1 cellular context compared by ENCODE assay signal in the genomic region with DNA sequence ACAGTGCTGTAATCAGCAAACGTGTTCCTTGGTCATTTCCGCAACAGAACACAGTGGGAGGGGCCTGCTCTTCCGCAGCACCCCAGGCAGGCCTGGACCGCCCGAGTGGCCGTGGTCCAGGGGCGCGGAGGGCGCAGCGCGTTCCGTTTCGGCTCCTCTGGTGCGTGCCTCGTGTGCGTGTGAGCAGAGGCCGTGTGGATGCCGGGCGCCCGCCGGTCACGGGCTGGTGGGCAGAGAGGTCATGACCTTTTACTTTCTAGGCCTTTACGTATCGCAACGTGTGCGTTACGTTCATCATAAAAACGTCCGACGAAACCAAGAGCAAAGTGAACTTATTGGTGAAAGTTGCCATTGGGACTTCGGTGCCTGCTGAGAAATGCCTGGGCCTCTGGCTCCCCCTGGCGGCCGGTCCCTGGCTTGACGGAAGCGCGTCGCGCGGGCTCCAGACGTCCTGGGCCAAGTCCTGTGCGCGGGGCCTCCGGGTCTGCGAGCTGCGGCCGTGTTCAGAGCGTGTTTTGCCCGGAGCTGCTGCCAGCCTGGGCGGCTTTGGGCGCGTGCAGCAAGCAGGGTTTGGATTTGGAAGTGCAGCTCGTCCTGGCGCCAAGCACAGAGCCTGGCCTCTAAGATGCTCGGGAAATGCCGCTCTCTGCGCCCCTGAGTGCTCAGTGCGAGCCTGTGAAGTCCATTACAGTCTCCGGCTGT.
A peak's percentile ranks its signal among the peaks of the same experiment; 100 is the strongest.
TF ChIP-seq lines count a peak whose summit lies in the region.

No MANE protein-coding gene starts in this region.

TF ChIP-seq in HepG2, 621 proteins besides CTCF, POLR2A, EP300 and RAD21 (continued from another document and continues in another):
- TF ChIP-seq, protein P1, sequence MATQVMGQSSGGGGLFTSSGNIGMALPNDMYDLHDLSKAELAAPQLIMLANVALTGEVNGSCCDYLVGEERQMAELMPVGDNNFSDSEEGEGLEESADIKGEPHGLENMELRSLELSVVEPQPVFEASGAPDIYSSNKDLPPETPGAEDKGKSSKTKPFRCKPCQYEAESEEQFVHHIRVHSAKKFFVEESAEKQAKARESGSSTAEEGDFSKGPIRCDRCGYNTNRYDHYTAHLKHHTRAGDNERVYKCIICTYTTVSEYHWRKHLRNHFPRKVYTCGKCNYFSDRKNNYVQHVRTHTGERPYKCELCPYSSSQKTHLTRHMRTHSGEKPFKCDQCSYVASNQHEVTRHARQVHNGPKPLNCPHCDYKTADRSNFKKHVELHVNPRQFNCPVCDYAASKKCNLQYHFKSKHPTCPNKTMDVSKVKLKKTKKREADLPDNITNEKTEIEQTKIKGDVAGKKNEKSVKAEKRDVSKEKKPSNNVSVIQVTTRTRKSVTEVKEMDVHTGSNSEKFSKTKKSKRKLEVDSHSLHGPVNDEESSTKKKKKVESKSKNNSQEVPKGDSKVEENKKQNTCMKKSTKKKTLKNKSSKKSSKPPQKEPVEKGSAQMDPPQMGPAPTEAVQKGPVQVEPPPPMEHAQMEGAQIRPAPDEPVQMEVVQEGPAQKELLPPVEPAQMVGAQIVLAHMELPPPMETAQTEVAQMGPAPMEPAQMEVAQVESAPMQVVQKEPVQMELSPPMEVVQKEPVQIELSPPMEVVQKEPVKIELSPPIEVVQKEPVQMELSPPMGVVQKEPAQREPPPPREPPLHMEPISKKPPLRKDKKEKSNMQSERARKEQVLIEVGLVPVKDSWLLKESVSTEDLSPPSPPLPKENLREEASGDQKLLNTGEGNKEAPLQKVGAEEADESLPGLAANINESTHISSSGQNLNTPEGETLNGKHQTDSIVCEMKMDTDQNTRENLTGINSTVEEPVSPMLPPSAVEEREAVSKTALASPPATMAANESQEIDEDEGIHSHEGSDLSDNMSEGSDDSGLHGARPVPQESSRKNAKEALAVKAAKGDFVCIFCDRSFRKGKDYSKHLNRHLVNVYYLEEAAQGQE (IDR thresholded peaks at IDR 0.05; ENCODE audit: borderline replicate concordance in 1 of 2, low read depth in 1 of 2, low read length in 2 of 2) = no peak
- no peak for TF ChIP-seq U2AF1 (optimal IDR thresholded peaks at IDR 0.05; ENCODE audit: low read depth, low read length)
- no peak for TF ChIP-seq ZSCAN31 (CRISPR knock-in tag; IDR thresholded peaks at IDR 0.05; ENCODE audit: low read depth)
- no peak for TF ChIP-seq ZNF17 (CRISPR knock-in tag; IDR thresholded peaks at IDR 0.05)
- TF ChIP-seq, protein P2, sequence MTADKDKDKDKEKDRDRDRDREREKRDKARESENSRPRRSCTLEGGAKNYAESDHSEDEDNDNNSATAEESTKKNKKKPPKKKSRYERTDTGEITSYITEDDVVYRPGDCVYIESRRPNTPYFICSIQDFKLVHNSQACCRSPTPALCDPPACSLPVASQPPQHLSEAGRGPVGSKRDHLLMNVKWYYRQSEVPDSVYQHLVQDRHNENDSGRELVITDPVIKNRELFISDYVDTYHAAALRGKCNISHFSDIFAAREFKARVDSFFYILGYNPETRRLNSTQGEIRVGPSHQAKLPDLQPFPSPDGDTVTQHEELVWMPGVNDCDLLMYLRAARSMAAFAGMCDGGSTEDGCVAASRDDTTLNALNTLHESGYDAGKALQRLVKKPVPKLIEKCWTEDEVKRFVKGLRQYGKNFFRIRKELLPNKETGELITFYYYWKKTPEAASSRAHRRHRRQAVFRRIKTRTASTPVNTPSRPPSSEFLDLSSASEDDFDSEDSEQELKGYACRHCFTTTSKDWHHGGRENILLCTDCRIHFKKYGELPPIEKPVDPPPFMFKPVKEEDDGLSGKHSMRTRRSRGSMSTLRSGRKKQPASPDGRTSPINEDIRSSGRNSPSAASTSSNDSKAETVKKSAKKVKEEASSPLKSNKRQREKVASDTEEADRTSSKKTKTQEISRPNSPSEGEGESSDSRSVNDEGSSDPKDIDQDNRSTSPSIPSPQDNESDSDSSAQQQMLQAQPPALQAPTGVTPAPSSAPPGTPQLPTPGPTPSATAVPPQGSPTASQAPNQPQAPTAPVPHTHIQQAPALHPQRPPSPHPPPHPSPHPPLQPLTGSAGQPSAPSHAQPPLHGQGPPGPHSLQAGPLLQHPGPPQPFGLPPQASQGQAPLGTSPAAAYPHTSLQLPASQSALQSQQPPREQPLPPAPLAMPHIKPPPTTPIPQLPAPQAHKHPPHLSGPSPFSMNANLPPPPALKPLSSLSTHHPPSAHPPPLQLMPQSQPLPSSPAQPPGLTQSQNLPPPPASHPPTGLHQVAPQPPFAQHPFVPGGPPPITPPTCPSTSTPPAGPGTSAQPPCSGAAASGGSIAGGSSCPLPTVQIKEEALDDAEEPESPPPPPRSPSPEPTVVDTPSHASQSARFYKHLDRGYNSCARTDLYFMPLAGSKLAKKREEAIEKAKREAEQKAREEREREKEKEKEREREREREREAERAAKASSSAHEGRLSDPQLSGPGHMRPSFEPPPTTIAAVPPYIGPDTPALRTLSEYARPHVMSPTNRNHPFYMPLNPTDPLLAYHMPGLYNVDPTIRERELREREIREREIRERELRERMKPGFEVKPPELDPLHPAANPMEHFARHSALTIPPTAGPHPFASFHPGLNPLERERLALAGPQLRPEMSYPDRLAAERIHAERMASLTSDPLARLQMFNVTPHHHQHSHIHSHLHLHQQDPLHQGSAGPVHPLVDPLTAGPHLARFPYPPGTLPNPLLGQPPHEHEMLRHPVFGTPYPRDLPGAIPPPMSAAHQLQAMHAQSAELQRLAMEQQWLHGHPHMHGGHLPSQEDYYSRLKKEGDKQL (CRISPR knock-in tag; IDR thresholded peaks at IDR 0.05; ENCODE audit: low read depth) = no peak
- TF ChIP-seq, protein P3, sequence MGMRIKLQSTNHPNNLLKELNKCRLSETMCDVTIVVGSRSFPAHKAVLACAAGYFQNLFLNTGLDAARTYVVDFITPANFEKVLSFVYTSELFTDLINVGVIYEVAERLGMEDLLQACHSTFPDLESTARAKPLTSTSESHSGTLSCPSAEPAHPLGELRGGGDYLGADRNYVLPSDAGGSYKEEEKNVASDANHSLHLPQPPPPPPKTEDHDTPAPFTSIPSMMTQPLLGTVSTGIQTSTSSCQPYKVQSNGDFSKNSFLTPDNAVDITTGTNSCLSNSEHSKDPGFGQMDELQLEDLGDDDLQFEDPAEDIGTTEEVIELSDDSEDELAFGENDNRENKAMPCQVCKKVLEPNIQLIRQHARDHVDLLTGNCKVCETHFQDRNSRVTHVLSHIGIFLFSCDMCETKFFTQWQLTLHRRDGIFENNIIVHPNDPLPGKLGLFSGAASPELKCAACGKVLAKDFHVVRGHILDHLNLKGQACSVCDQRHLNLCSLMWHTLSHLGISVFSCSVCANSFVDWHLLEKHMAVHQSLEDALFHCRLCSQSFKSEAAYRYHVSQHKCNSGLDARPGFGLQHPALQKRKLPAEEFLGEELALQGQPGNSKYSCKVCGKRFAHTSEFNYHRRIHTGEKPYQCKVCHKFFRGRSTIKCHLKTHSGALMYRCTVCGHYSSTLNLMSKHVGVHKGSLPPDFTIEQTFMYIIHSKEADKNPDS (CRISPR knock-in tag; IDR thresholded peaks at IDR 0.05) = no peak
- TF ChIP-seq IRF2 (CRISPR knock-in tag; IDR thresholded peaks at IDR 0.05) = no peak
- TF ChIP-seq, protein P4, sequence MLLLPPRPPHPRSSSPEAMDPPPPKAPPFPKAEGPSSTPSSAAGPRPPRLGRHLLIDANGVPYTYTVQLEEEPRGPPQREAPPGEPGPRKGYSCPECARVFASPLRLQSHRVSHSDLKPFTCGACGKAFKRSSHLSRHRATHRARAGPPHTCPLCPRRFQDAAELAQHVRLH (CRISPR knock-in tag; IDR thresholded peaks at IDR 0.05; ENCODE audit: borderline replicate concordance, low read depth) = no peak
- TF ChIP-seq, protein P5, sequence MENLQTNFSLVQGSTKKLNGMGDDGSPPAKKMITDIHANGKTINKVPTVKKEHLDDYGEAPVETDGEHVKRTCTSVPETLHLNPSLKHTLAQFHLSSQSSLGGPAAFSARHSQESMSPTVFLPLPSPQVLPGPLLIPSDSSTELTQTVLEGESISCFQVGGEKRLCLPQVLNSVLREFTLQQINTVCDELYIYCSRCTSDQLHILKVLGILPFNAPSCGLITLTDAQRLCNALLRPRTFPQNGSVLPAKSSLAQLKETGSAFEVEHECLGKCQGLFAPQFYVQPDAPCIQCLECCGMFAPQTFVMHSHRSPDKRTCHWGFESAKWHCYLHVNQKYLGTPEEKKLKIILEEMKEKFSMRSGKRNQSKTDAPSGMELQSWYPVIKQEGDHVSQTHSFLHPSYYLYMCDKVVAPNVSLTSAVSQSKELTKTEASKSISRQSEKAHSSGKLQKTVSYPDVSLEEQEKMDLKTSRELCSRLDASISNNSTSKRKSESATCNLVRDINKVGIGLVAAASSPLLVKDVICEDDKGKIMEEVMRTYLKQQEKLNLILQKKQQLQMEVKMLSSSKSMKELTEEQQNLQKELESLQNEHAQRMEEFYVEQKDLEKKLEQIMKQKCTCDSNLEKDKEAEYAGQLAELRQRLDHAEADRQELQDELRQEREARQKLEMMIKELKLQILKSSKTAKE (CRISPR knock-in tag; IDR thresholded peaks at IDR 0.05; ENCODE audit: borderline replicate concordance) = no peak
- TF ChIP-seq, protein P6, sequence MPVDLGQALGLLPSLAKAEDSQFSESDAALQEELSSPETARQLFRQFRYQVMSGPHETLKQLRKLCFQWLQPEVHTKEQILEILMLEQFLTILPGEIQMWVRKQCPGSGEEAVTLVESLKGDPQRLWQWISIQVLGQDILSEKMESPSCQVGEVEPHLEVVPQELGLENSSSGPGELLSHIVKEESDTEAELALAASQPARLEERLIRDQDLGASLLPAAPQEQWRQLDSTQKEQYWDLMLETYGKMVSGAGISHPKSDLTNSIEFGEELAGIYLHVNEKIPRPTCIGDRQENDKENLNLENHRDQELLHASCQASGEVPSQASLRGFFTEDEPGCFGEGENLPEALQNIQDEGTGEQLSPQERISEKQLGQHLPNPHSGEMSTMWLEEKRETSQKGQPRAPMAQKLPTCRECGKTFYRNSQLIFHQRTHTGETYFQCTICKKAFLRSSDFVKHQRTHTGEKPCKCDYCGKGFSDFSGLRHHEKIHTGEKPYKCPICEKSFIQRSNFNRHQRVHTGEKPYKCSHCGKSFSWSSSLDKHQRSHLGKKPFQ (CRISPR knock-in tag; IDR thresholded peaks at IDR 0.05; ENCODE audit: insufficient replicate concordance) = no peak
- peak; percentile 81 for TF ChIP-seq MTA1 (CRISPR knock-in tag; IDR thresholded peaks at IDR 0.05; ENCODE audit: borderline replicate concordance)
- TF ChIP-seq ZC3H4 (CRISPR knock-in tag; IDR thresholded peaks at IDR 0.05; ENCODE audit: borderline replicate concordance) = no peak
- no peak for TF ChIP-seq NFYC (CRISPR knock-in tag; IDR thresholded peaks at IDR 0.05)
- no peak for TF ChIP-seq MYNN (CRISPR knock-in tag; IDR thresholded peaks at IDR 0.05; ENCODE audit: low read depth)
- TF ChIP-seq, protein P7, sequence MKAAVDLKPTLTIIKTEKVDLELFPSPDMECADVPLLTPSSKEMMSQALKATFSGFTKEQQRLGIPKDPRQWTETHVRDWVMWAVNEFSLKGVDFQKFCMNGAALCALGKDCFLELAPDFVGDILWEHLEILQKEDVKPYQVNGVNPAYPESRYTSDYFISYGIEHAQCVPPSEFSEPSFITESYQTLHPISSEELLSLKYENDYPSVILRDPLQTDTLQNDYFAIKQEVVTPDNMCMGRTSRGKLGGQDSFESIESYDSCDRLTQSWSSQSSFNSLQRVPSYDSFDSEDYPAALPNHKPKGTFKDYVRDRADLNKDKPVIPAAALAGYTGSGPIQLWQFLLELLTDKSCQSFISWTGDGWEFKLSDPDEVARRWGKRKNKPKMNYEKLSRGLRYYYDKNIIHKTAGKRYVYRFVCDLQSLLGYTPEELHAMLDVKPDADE (CRISPR knock-in tag; IDR thresholded peaks at IDR 0.05) = no peak
- no peak for TF ChIP-seq ZNF251 (CRISPR knock-in tag; IDR thresholded peaks at IDR 0.05)
- TF ChIP-seq, protein P8, sequence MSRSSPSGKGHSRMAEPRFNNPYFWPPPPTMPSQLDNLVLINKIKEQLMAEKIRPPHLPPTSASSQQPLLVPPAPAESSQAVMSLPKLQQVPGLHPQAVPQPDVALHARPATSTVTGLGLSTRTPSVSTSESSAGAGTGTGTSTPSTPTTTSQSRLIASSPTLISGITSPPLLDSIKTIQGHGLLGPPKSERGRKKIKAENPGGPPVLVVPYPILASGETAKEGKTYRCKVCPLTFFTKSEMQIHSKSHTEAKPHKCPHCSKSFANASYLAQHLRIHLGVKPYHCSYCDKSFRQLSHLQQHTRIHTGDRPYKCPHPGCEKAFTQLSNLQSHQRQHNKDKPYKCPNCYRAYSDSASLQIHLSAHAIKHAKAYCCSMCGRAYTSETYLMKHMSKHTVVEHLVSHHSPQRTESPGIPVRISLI (CRISPR knock-in tag; IDR thresholded peaks at IDR 0.05; ENCODE audit: borderline replicate concordance) = no peak
- TF ChIP-seq ZNF670 (CRISPR knock-in tag; IDR thresholded peaks at IDR 0.05; ENCODE audit: borderline replicate concordance) = no peak
- peak; percentile 79; the same call in 1 of the 2 replicates for TF ChIP-seq KAT7 (CRISPR knock-in tag; IDR thresholded peaks at IDR 0.05; ENCODE audit: borderline replicate concordance)
- no peak for TF ChIP-seq ATF7 (IDR thresholded peaks at IDR 0.05)
- TF ChIP-seq ATF7 (CRISPR knock-in tag; IDR thresholded peaks at IDR 0.05) = no peak
- TF ChIP-seq, protein P9, sequence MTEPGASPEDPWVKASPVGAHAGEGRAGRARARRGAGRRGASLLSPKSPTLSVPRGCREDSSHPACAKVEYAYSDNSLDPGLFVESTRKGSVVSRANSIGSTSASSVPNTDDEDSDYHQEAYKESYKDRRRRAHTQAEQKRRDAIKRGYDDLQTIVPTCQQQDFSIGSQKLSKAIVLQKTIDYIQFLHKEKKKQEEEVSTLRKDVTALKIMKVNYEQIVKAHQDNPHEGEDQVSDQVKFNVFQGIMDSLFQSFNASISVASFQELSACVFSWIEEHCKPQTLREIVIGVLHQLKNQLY (CRISPR knock-in tag; IDR thresholded peaks at IDR 0.05) = no peak
- TF ChIP-seq SOX6 (IDR thresholded peaks at IDR 0.05) = no peak
- peak; percentile 56; the same call in 1 of the 2 replicates for TF ChIP-seq SOX6 (CRISPR knock-in tag; IDR thresholded peaks at IDR 0.05)
- TF ChIP-seq, protein P10, sequence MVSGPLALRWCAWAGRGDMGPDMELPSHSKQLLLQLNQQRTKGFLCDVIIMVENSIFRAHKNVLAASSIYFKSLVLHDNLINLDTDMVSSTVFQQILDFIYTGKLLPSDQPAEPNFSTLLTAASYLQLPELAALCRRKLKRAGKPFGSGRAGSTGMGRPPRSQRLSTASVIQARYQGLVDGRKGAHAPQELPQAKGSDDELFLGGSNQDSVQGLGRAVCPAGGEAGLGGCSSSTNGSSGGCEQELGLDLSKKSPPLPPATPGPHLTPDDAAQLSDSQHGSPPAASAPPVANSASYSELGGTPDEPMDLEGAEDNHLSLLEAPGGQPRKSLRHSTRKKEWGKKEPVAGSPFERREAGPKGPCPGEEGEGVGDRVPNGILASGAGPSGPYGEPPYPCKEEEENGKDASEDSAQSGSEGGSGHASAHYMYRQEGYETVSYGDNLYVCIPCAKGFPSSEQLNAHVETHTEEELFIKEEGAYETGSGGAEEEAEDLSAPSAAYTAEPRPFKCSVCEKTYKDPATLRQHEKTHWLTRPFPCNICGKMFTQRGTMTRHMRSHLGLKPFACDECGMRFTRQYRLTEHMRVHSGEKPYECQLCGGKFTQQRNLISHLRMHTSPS (CRISPR knock-in tag; IDR thresholded peaks at IDR 0.05; ENCODE audit: low read depth) = no peak
- TF ChIP-seq CHCHD3 (CRISPR knock-in tag; IDR thresholded peaks at IDR 0.05) = no peak
- TF ChIP-seq ZNF460 (CRISPR knock-in tag; IDR thresholded peaks at IDR 0.05; ENCODE audit: borderline replicate concordance) = no peak
- TF ChIP-seq, protein P11, sequence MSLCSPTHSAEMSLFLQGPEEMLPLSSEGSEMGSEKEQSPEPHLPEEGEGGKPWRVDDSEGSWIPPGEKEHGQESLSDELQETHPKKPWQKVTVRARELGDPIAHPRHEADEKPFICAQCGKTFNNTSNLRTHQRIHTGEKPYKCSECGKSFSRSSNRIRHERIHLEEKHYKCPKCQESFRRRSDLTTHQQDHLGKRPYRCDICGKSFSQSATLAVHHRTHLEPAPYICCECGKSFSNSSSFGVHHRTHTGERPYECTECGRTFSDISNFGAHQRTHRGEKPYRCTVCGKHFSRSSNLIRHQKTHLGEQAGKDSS (CRISPR knock-in tag; IDR thresholded peaks at IDR 0.05; ENCODE audit: borderline replicate concordance, low read depth) = peak; percentile 46; the same call in 1 of the 2 replicates
- TF ChIP-seq ZNF260 (CRISPR knock-in tag; IDR thresholded peaks at IDR 0.05; ENCODE audit: borderline replicate concordance, low read depth) = no peak
- no peak for TF ChIP-seq KMT2B (CRISPR knock-in tag; IDR thresholded peaks at IDR 0.05)
- TF ChIP-seq ZNF709 (CRISPR knock-in tag; IDR thresholded peaks at IDR 0.05) = 0 out of 2 replicates have a peak, but pooled peaks have one; percentile 38
